In the genomic region with DNA sequence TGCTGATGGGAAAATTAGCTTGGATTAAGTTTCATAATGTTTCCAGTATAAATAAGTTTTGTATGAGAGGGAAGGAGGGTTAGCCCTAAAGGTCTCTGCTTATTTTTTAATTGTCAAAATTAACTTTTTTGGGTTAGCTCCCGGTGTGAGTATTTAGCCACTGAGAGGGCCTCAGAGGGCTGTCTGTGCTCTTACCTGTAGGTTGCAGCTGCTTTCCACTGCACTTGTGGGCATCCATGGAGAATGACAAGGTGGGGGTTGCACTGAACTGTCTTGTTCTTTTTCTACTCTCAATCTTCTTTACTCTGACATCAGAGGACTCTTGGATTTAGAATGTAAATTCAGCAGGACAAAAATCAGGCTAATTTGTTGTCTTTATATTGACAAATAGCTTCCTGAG, we compare ENCODE assay signal across 20 cellular contexts.
DNase-seq lines count a peak whose midpoint lies in the region; ATAC-seq and TF ChIP-seq lines count a peak whose summit lies in the region.
"Had no signal": no experiment of that assay in that cellular context is flagged by ENCODE, and none has a peak within 500 bp of the region (broad histone marks: within the 10 kb centered on the region; RNA-seq: fewer than 3 reads in every experiment).

No MANE protein-coding gene starts in this region.

- ATAC-seq in gastroesophageal sphincter, result no peak
- ATAC-seq: activated T-helper 17 cell treated with anti-CD3 and anti-CD28 coated beads, Interleukin-2, amount 50 U/mL, for 72 hours; effector memory CD8-positive, alpha-beta T cell; esophagus mucosa; naive thymus-derived CD4-positive, alpha-beta T cell; SK-N-SH treated with all-trans-retinoic acid at 6 μM for 48 hours had no signal

- peak overlapping the region; percentile 46 to 60 (median 52) for H3K9ac ChIP-seq in skeletal muscle tissue (ENCODE audit: low read depth in 1 of 3, low read length in 3 of 3)

- no peak for TF ChIP-seq EP300 in gastroesophageal sphincter (IDR thresholded peaks at IDR 0.05)
- TF ChIP-seq EP300 in suprapubic skin (IDR thresholded peaks at IDR 0.05), result no peak

- no peak for TF ChIP-seq POLR2A in gastroesophageal sphincter (IDR thresholded peaks at IDR 0.05)
- TF ChIP-seq POLR2A in testis (IDR thresholded peaks at IDR 0.05), result no peak
- no peak for TF ChIP-seq POLR2A in suprapubic skin (IDR thresholded peaks at IDR 0.05)

- no peaks in the 10 kb centered on the region for H3K9me3 ChIP-seq in gastroesophageal sphincter
- H3K9me3 ChIP-seq in skeletal muscle tissue (ENCODE audit: control insufficient read depth in 3 of 3, low read length in 3 of 3), result no peaks in the 10 kb centered on the region
- H3K9me3 ChIP-seq in WERI-Rb-1 (ENCODE audit: severe bottlenecking), result no peaks in the 10 kb centered on the region
- no peaks in the 10 kb centered on the region for H3K9me3 ChIP-seq in testis
- no peaks in the 10 kb centered on the region for H3K9me3 ChIP-seq in suprapubic skin

- intact Hi-C loops in testis (cut with DNase I; ENCODE audit: low total_unique reads), result no loop called here

- H3K4me3 ChIP-seq in gastroesophageal sphincter, result no peak overlapping the region
- peak overlapping the region in 1 of 3 donors; percentile 45 for H3K4me3 ChIP-seq in skeletal muscle tissue (ENCODE audit: low read length in 3 of 3)
- H3K4me3 ChIP-seq in WERI-Rb-1 (ENCODE audit: low read depth, low read length), result no peak overlapping the region
- H3K4me3 ChIP-seq in testis, result no peak overlapping the region
- no peak overlapping the region for H3K4me3 ChIP-seq in suprapubic skin

- H3K36me3 ChIP-seq in gastroesophageal sphincter (no peaks in the 10 kb centered on the region), skeletal muscle tissue (ENCODE audit: control insufficient read depth in 3 of 3, insufficient read depth in 3 of 3, low read length in 3 of 3) (no peaks in the 10 kb centered on the region), WERI-Rb-1 (no peaks in the 10 kb centered on the region), testis (ENCODE audit: low read depth, missing control alignments) (no peaks in the 10 kb centered on the region), suprapubic skin (no peaks in the 10 kb centered on the region)

- H3K4me1 ChIP-seq in gastroesophageal sphincter (peaks cover 11 to 85% (median 11%) of the 10 kb centered on the region in 3 donors), skeletal muscle tissue (ENCODE audit: control insufficient read depth in 3 of 3, insufficient read depth in 3 of 3, low read length in 3 of 3) (peaks cover 35 to 53% (median 37%) of the 10 kb centered on the region in 3 donors), testis (peaks cover 19% of the 10 kb centered on the region), suprapubic skin (peaks cover 7% of the 10 kb centered on the region)

- no peaks in the 10 kb centered on the region for H3K27me3 ChIP-seq in gastroesophageal sphincter
- no peaks in the 10 kb centered on the region for H3K27me3 ChIP-seq in skeletal muscle tissue (ENCODE audit: control insufficient read depth in 3 of 3, insufficient read depth in 3 of 3, low read length in 3 of 3)
- no peaks in the 10 kb centered on the region for H3K27me3 ChIP-seq in WERI-Rb-1 (ENCODE audit: insufficient read depth, low read depth, severe bottlenecking)
- no peaks in the 10 kb centered on the region for H3K27me3 ChIP-seq in testis
- no peaks in the 10 kb centered on the region for H3K27me3 ChIP-seq in suprapubic skin

- no peak for TF ChIP-seq CTCF in gastroesophageal sphincter (IDR thresholded peaks at IDR 0.05)
- TF ChIP-seq CTCF in WERI-Rb-1 (IDR thresholded peaks at IDR 0.05; ENCODE audit: low read depth, low read length), result no peak
- TF ChIP-seq CTCF in testis (IDR thresholded peaks at IDR 0.05), result no peak
- no peak for TF ChIP-seq CTCF in suprapubic skin (IDR thresholded peaks at IDR 0.05)

- peak overlapping the region; percentile 76 to 87 (median 86) for H3K27ac ChIP-seq in gastroesophageal sphincter
- peak overlapping the region; percentile 89 for H3K27ac ChIP-seq in skeletal muscle tissue (ENCODE audit: low read depth, low read length)
- H3K27ac ChIP-seq in WERI-Rb-1, result no peak overlapping the region
- peak overlapping the region in 1 of 2 donors; percentile 4 for H3K27ac ChIP-seq in testis
- H3K27ac ChIP-seq in suprapubic skin, result no peak overlapping the region
- H3K27ac ChIP-seq: RWPE1 had no signal

- 30 to 50% methylated on average over 1 of the region's 1 CpG for WGBS in gastroesophageal sphincter (ENCODE audit: low coverage in 1 of 2), 2 donors
- 83 to 86% methylated on average over 1 of the region's 1 CpG for WGBS in testis, 2 donors
- 86% methylated on average over 1 of the region's 1 CpG for WGBS in suprapubic skin

- DNase-seq in DMS53 (lab: John Stamatoyannopoulos, UW) (peak; percentile 36), DMS53 treated with DMSO at 0.1 percent for 48 hours (lab: John Stamatoyannopoulos, UW; ENCODE audit: unreplicated experiment) (no peak), NCI-H128 (lab: John Stamatoyannopoulos, UW; ENCODE audit: unreplicated experiment) (peak; percentile 13), WERI-Rb-1 (no peak), testis (no peak), suprapubic skin (ENCODE audit: low spot score in 2 of 2) (no peak)
- DNase-seq: activated CD4-positive, alpha-beta T cell treated with anti-CD3 and anti-CD28 coated beads, Interleukin-2, amount 50 U/mL, for 1 hour; AML-193; effector memory CD8-positive, alpha-beta T cell; Kasumi-1; mesenchymal stem cell; naive thymus-derived CD4-positive, alpha-beta T cell; NCI-H2081 treated with DMSO at 0.1 percent for 48 hours; NCI-H524 had no signal

Comparison
In these comparisons a context has a peak if more than half of its experiments do, and no peak if none do; other contexts are left out.
1. DNase-seq: peak in DMS53 (single experiment) and NCI-H128 (single experiment); none in DMS53 treated with DMSO at 0.1 percent for 48 hours (single experiment), WERI-Rb-1 (single experiment), testis (single experiment) and suprapubic skin (0 of 2).
2. H3K27ac ChIP-seq: peak in gastroesophageal sphincter (4 of 4) and skeletal muscle tissue (single experiment); none in WERI-Rb-1 (single experiment) and suprapubic skin (single experiment).